9 cellular contexts compared by ENCODE assay signal in the genomic region with DNA sequence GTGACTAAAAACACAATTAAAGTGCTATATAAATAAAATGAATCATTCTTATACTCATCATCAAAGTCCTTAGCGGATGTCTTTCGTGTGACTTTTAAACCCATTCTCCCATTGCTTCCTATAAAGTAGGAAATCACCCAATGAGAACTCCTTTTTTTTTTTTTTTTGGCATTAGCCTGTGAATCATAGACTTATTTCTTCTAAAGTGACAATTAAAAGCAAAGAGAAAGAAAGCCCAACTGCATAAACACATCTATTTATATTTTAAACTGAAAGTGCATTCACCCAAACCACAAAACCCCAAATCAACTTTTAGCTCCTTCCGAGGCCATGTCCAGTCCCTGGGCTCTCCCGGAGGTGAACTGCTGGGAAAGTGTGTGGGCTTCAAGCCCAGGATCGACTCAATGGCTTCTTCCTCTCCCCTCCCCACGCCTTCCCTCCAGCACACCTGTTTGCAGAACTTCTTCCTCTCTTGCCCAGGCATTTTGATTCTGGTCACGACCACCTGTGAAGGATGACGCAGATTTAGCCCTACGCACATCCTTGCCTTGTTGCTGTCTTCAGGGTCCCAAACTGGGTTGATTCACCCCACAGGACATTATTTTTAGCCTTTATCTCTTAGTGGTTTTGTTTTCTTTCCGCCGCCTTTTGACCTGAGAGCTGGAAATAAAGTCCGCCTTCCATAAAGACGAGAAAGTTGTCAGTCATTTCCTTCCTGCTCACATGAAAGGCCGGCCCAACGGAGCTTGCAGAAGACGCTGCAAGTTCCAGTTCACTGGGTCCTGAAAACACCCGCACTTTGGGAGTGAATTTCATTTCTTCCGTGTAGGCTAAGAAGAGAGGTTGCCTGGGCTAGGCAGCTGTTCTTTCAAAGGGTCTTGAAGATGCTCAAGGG.
DNase-seq lines count a peak whose midpoint lies in the region; ATAC-seq and TF ChIP-seq lines count a peak whose summit lies in the region.
"Had no signal": no experiment of that assay in that cellular context is flagged by ENCODE, and none has a peak within 500 bp of the region (broad histone marks: within the 10 kb centered on the region; RNA-seq: fewer than 3 reads in every experiment).

No MANE protein-coding gene starts in this region.

- H3K9me3 Mint-ChIP-seq in activated naive CD4-positive, alpha-beta T cell treated with anti-CD3 and anti-CD28 coated beads, Interleukin-2, amount 50 U/mL, for 24 hours = no peaks in the 10 kb centered on the region

- H3K4me1 ChIP-seq in psoas muscle = no peaks in the 10 kb centered on the region
- H3K4me1 ChIP-seq in left lung = no peaks in the 10 kb centered on the region

- H3K27ac ChIP-seq in psoas muscle (no peak overlapping the region), left lung (no peak overlapping the region)
- H3K27ac ChIP-seq: C4-2B had no signal

- peak overlapping the region; percentile 78 for H3K4me3 Mint-ChIP-seq in activated naive CD4-positive, alpha-beta T cell treated with anti-CD3 and anti-CD28 coated beads, Interleukin-2, amount 50 U/mL, for 24 hours

- WGBS in psoas muscle, 3 donors = 51 to 63% (median 58%) methylated on average over 18 of the region's 18 CpGs

- DNase-seq in activated naive CD4-positive, alpha-beta T cell treated with Interleukin-2 at 50 U/mL for 16 hours = no peak
- DNase-seq in activated CD4-positive, alpha-beta T cell treated with anti-CD3 and anti-CD28 coated beads, Interleukin-2, amount 50 U/mL, for 1 hour = peak; percentile 1
- DNase-seq in psoas muscle (no peak), cerebellar nuclear complex (lab: John Stamatoyannopoulos, UW) (no peak), left lung (no peak)
- DNase-seq in activated effector memory CD4-positive, alpha-beta T cell treated with anti-CD3 and anti-CD28 coated beads, Interleukin-2, amount 50 U/mL, for 16 hours = no peak

- H3K36me3 ChIP-seq in psoas muscle (ENCODE audit: insufficient read depth in 1 of 2, low read depth in 1 of 2) (no peaks in the 10 kb centered on the region), left lung (no peaks in the 10 kb centered on the region)

- ATAC-seq in HG03025 (IDR thresholded peaks at IDR 0.05; ENCODE audit: low FRiP score, unreplicated experiment) = peak; percentile 65
- no peak for ATAC-seq in psoas muscle
- ATAC-seq in left lung = no peak

- intact Hi-C loops in psoas muscle (cut with DNase I) (no loop called here), left lung (cut with DNase I) (no loop called here)

- H3K27me3 ChIP-seq in psoas muscle (ENCODE audit: insufficient read depth in 3 of 3, low read length in 2 of 3) = no peaks in the 10 kb centered on the region
- H3K27me3 ChIP-seq in left lung = peaks cover 0 to 6% of the 10 kb centered on the region in 2 donors

- H3K4me3 ChIP-seq in psoas muscle (peak overlapping the region; percentile 28), left lung (no peak overlapping the region)

- H3K9me3 ChIP-seq in psoas muscle = no peaks in the 10 kb centered on the region
- no peaks in the 10 kb centered on the region for H3K9me3 ChIP-seq in left lung

- peaks cover 8% of the 10 kb centered on the region for H3K4me1 Mint-ChIP-seq in activated naive CD4-positive, alpha-beta T cell treated with anti-CD3 and anti-CD28 coated beads, Interleukin-2, amount 50 U/mL, for 24 hours

- no peak overlapping the region for H3K27ac Mint-ChIP-seq in activated naive CD4-positive, alpha-beta T cell treated with anti-CD3 and anti-CD28 coated beads, Interleukin-2, amount 50 U/mL, for 24 hours

- H3K36me3 Mint-ChIP-seq in activated naive CD4-positive, alpha-beta T cell treated with anti-CD3 and anti-CD28 coated beads, Interleukin-2, amount 50 U/mL, for 24 hours = no peaks in the 10 kb centered on the region

- TF ChIP-seq CTCF in psoas muscle (IDR thresholded peaks at IDR 0.05) (no peak), left lung (IDR thresholded peaks at IDR 0.05) (no peak)

- H3K27me3 Mint-ChIP-seq in activated naive CD4-positive, alpha-beta T cell treated with anti-CD3 and anti-CD28 coated beads, Interleukin-2, amount 50 U/mL, for 24 hours = peaks cover 5% of the 10 kb centered on the region
